In genomic region chr20:64035066-64035932, GRCh38 we compare ENCODE assay signal across 12 cellular contexts. TPM values are rescaled to one million over a fixed set of nuclear protein-coding genes. Genes with fewer than 3 reads are reported as not detected.
DNase-seq lines count a peak whose midpoint lies in the region; ATAC-seq, FAIRE-seq and TF ChIP-seq lines count a peak whose summit lies in the region.
"Had no signal": no experiment of that assay in that cellular context is flagged by ENCODE, and none has a peak within 500 bp of the region (broad histone marks: within the 10 kb centered on the region; RNA-seq: fewer than 3 reads in every experiment).

No MANE protein-coding gene starts in this region.

- TF ChIP-seq EP300 in HepG2 (IDR thresholded peaks at IDR 0.05; ENCODE audit: low read depth in 2 of 2, low read length in 2 of 2) = no peak
- TF ChIP-seq EP300 in HepG2 (CRISPR knock-in tag; IDR thresholded peaks at IDR 0.05; ENCODE audit: borderline replicate concordance) = no peak

- peaks cover 23 to 32% of the 10 kb centered on the region in 2 experiments for H3K36me3 ChIP-seq in HepG2 (replicated peaks in 1 of 2; ENCODE audit: control insufficient read depth in 1 of 2, insufficient read depth in 2 of 2, low read length in 2 of 2)
- H3K36me3 ChIP-seq in right lobe of liver = peaks cover 0 to 23% (median 6%) of the 10 kb centered on the region in 4 donors

- peak overlapping the region; percentile 79 for H3K4me3 Mint-ChIP-seq in activated CD4-positive, alpha-beta T cell treated with anti-CD3 and anti-CD28 coated beads, Interleukin-2, amount 10 ng/mL, durations not matched to agents 24 days and 14 days

- H3K27me3 Mint-ChIP-seq in activated CD4-positive, alpha-beta T cell treated with anti-CD3 and anti-CD28 coated beads, Interleukin-2, amount 10 ng/mL, durations not matched to agents 24 days and 14 days = no peaks in the 10 kb centered on the region

- ATAC-seq in HepG2 = no peak
- no peak for ATAC-seq in right lobe of liver
- peak; percentile 65 for ATAC-seq in stimulated activated naive CD8-positive, alpha-beta T cell treated with anti-CD3 and anti-CD28 coated beads, Interleukin-15, Interleukin-2, amounts not matched to agents 100 U/mL and 50 U/mL, for 24 hours
- ATAC-seq: foreskin keratinocyte had no signal

- H3K27ac ChIP-seq in HepG2 (ENCODE audit: extremely low read length, insufficient read depth, low read length) = peak overlapping the region; percentile 82
- H3K27ac ChIP-seq in right lobe of liver = no peak overlapping the region
- H3K27ac ChIP-seq: adrenal gland, foreskin keratinocyte had no signal

- DNase-seq in HepG2 (ENCODE audit: low spot score) (no peak), right lobe of liver (no peak), NCI-H1930 (lab: John Stamatoyannopoulos, UW) (no peak), hypothalamus (lab: John Stamatoyannopoulos, UW) (no peak)
- peak; percentile 87 for DNase-seq in activated CD4-positive, alpha-beta T cell treated with anti-CD3 and anti-CD28 coated beads, Interleukin-2, amount 10 ng/mL, durations not matched to agents 24 days and 14 days
- DNase-seq in activated naive CD8-positive, alpha-beta T cell treated with anti-CD3 and anti-CD28 coated beads, Interleukin-2, amount 50 U/mL, for 16 hours (ENCODE audit: low read depth, low spot score) = peak; percentile 26
- DNase-seq in stimulated activated naive CD8-positive, alpha-beta T cell treated with anti-CD3 and anti-CD28 coated beads, Interleukin-15, Interleukin-2, amounts not matched to agents 100 U/mL and 50 U/mL, for 24 hours = peak; percentile 63
- no peak for DNase-seq in effector CD4-positive, alpha-beta T cell
- DNase-seq: adrenal gland, foreskin keratinocyte, T1000 had no signal

- H3K9me3 ChIP-seq in HepG2 (ENCODE audit: low read length) (no peaks in the 10 kb centered on the region), right lobe of liver (no peaks in the 10 kb centered on the region)
- H3K9me3 ChIP-seq: adrenal gland had no signal

- H3K27ac Mint-ChIP-seq in activated CD4-positive, alpha-beta T cell treated with anti-CD3 and anti-CD28 coated beads, Interleukin-2, amount 10 ng/mL, durations not matched to agents 24 days and 14 days = peak overlapping the region; percentile 95

- H3K36me3 Mint-ChIP-seq in activated CD4-positive, alpha-beta T cell treated with anti-CD3 and anti-CD28 coated beads, Interleukin-2, amount 10 ng/mL, durations not matched to agents 24 days and 14 days (ENCODE audit: low read depth) = peaks cover 25% of the 10 kb centered on the region

- TF ChIP-seq RAD21 in HepG2 (CRISPR knock-in tag; IDR thresholded peaks at IDR 0.05) = no peak; the same call in 1 of the 2 replicates

- intact Hi-C loops in HepG2 (cut with micrococcal nuclease; ENCODE audit: unreplicated experiment) = no loop called here
- intact Hi-C loops in right lobe of liver (cut with DNase I) = no loop called here
- intact Hi-C loops in activated CD4-positive, alpha-beta T cell treated with anti-CD3 and anti-CD28 coated beads, Interleukin-2, amount 10 ng/mL, durations not matched to agents 24 days and 14 days (cut with micrococcal nuclease) = loop anchor here (5.0 kb wide), 1 partner anchor 498 kb away; the partner anchor contains the start of gene PTK6

- H3K27me3 ChIP-seq in HepG2 (ENCODE audit: control insufficient read depth in 1 of 2, insufficient read depth in 2 of 2, low read length in 2 of 2) (no peaks in the 10 kb centered on the region), right lobe of liver (no peaks in the 10 kb centered on the region)

- H3K79me2 ChIP-seq in HepG2 (ENCODE audit: insufficient read depth, low read length) = peaks cover 18% of the 10 kb centered on the region

- H4K20me1 ChIP-seq in HepG2 (ENCODE audit: insufficient read depth, low read length) = no peaks in the 10 kb centered on the region

- H3K4me3 ChIP-seq in HepG2 (replicated peaks in 1 of 3; ENCODE audit: insufficient read depth in 1 of 3, low read depth in 2 of 3, low read length in 3 of 3) (peak overlapping the region; percentile 57 to 84 (median 71); a peak in 5 of 6 replicates), right lobe of liver (no peak overlapping the region)
- H3K4me3 ChIP-seq: adrenal gland had no signal

- H3K4me2 ChIP-seq in HepG2 (ENCODE audit: low read depth, low read length) = peak overlapping the region; percentile 92

- WGBS in HepG2 (ENCODE audit: low lambda C conversion rate) = 86% methylated on average over 13 of the region's 17 CpGs
- 17% methylated on average over 2 of the region's 17 CpGs for WGBS in right lobe of liver (ENCODE audit: insufficient coverage, low coverage, low lambda C conversion rate, missing lambda C conversion rate)

- peaks cover 45% of the 10 kb centered on the region for H3K4me1 Mint-ChIP-seq in activated CD4-positive, alpha-beta T cell treated with anti-CD3 and anti-CD28 coated beads, Interleukin-2, amount 10 ng/mL, durations not matched to agents 24 days and 14 days

- in situ Hi-C loops in HepG2 (cut with HindIII; ENCODE audit: extremely low pct_ligation_motif_present, low pct_unique_long_range_greater_than_20kb) = no loop called here

- no peak for TF ChIP-seq POLR2A in HepG2 (IDR thresholded peaks at IDR 0.05; ENCODE audit: insufficient read depth in 1 of 2, low read depth in 2 of 2, low read length in 2 of 2)
- TF ChIP-seq POLR2A in right lobe of liver (IDR thresholded peaks at IDR 0.05) = no peak

- peak overlapping the region; percentile 82 for H3K9ac ChIP-seq in HepG2 (ENCODE audit: insufficient read depth, low read depth, low read length)

- no peak overlapping the region for H2AFZ ChIP-seq in HepG2 (ENCODE audit: low read length)

- peaks cover 50% of the 10 kb centered on the region for H3K4me1 ChIP-seq in HepG2 (ENCODE audit: insufficient read depth, low read length)
- peaks cover 0 to 7% (median 0%) of the 10 kb centered on the region in 4 donors for H3K4me1 ChIP-seq in right lobe of liver
- H3K4me1 ChIP-seq: foreskin keratinocyte had no signal

- no peak for FAIRE-seq in HepG2 (lab: Jason Lieb, UNC)
- FAIRE-seq: keratinocyte had no signal

- CTCF ChIA-PET in HepG2 (lab: Yijun Ruan, JAX; ENCODE audit: low intra/inter-chr PET ratio, low total read pairs) = no interaction called here

- POLR2A ChIA-PET in HepG2 (lab: Yijun Ruan, JAX) = interaction anchor here (0.7 to 10.1 kb wide), 20 partner anchors 9 to 408 kb away, joined by 3 to 252 read pairs (median 3); partner anchors contain the start of genes GMEB2, OPRL1, PCMTD2 and PRPF6

- BruUV-seq in HepG2 (replicated peaks; lab: Mats Ljungman, UMichigan) = TSS peak; percentile 62

- TF ChIP-seq CTCF in HepG2 (CRISPR knock-in tag; IDR thresholded peaks at IDR 0.05) (no peak), right lobe of liver (IDR thresholded peaks at IDR 0.05) (no peak)

- no peaks in the 10 kb centered on the region for H3K9me3 Mint-ChIP-seq in activated CD4-positive, alpha-beta T cell treated with anti-CD3 and anti-CD28 coated beads, Interleukin-2, amount 10 ng/mL, durations not matched to agents 24 days and 14 days

RNA-seq across cellular contexts. Expression of gene C20orf204, which starts 0.7 kb away (rescaled TPM):
- total RNA-seq in HepG2 (2016; rRNA removed; fragmentation: Illumina TruSeq; extraction: Trizol) (36.8 and 80.0 TPM in 2 replicates), right lobe of liver (1 to 10 TPM in 1 of 6 experiments, under 1 TPM in 4, not detected in 1; 0.29 to 1.1 (median 0.44) TPM)
- 48.6 and 61.3 TPM in 2 replicates for total RNA-seq in HepG2 (2016; cell fraction: cytosol; rRNA removed; fragmentation: Illumina TruSeq; extraction: Trizol; ENCODE audit: low read depth)
- total RNA-seq in HepG2 (2016; cell fraction: insoluble cytoplasmic fraction; rRNA removed; fragmentation: Illumina TruSeq; extraction: Trizol) = 39.0 and 80.0 TPM in 2 replicates
- total RNA-seq in HepG2 (2016; cell fraction: membrane; rRNA removed; fragmentation: Illumina TruSeq; extraction: Trizol) = 57.5 and 77.5 TPM in 2 replicates
- 68.2 and 72.7 TPM in 2 replicates for total RNA-seq in HepG2 (2016; cell fraction: nucleus; rRNA removed; fragmentation: Illumina TruSeq; extraction: Trizol)
- polyA plus RNA-seq in HepG2 (2011; rRNA removed) = 22.1 and 27.2 TPM in 2 replicates
- 22.8 and 58.2 TPM in 2 replicates for polyA plus RNA-seq in HepG2 (2011; cell fraction: cytosol; rRNA removed)
- 143 and 193 TPM in 2 replicates for polyA plus RNA-seq in HepG2 (2011; cell fraction: nucleus; rRNA removed)
- polyA plus RNA-seq in HepG2 (2012) = 13.4 and 16.2 TPM in 2 replicates
- 59.0 and 74.0 TPM in 2 replicates for polyA plus RNA-seq in HepG2 (2016; cell fraction: cytosol; fragmentation: Illumina TruSeq; extraction: Trizol; ENCODE audit: low read depth)
- polyA plus RNA-seq in HepG2 (2016; cell fraction: insoluble cytoplasmic fraction; fragmentation: Illumina TruSeq; extraction: Trizol; ENCODE audit: low read depth) = 48.7 and 49.5 TPM in 2 replicates
- polyA plus RNA-seq in HepG2 (2016; cell fraction: membrane; fragmentation: Illumina TruSeq; extraction: Trizol; ENCODE audit: low read depth) = 58.9 and 64.4 TPM in 2 replicates
- polyA plus RNA-seq in HepG2 (2016; cell fraction: nucleus; fragmentation: Illumina TruSeq; extraction: Trizol; ENCODE audit: insufficient read depth, low read depth) = 152 and 164 TPM in 2 replicates
- polyA minus RNA-seq in HepG2 (2011; rRNA and poly(A)+ RNA removed; ENCODE audit: low replicate concordance) = 1.8 and 19.7 TPM in 2 replicates
- polyA minus RNA-seq in HepG2 (2011; cell fraction: cytosol; rRNA and poly(A)+ RNA removed) = 15.0 and 21.9 TPM in 2 replicates
- 21.8 and 31.2 TPM in 2 replicates for polyA minus RNA-seq in HepG2 (2011; cell fraction: nucleus; rRNA and poly(A)+ RNA removed)
- total RNA-seq in activated CD4-positive, alpha-beta T cell treated with anti-CD3 and anti-CD28 coated beads, Interleukin-2, amount 10 ng/mL, durations not matched to agents 24 days and 14 days = 5.5 and 6.8 TPM in 2 replicates

RNA-seq across cellular contexts. Expression of gene SOX18, which starts 14.1 kb away (rescaled TPM):
- total RNA-seq in HepG2 (2016; rRNA removed; fragmentation: Illumina TruSeq; extraction: Trizol) (1.3 and 1.9 TPM in 2 replicates), right lobe of liver (1 to 10 TPM; 4.1 to 7.8 (median 5.6) TPM)
- 1.1 and 1.6 TPM in 2 replicates for total RNA-seq in HepG2 (2016; cell fraction: cytosol; rRNA removed; fragmentation: Illumina TruSeq; extraction: Trizol; ENCODE audit: low read depth)
- 0.94 and 1.8 TPM in 2 replicates for total RNA-seq in HepG2 (2016; cell fraction: insoluble cytoplasmic fraction; rRNA removed; fragmentation: Illumina TruSeq; extraction: Trizol)
- 2.7 and 3.0 TPM in 2 replicates for total RNA-seq in HepG2 (2016; cell fraction: membrane; rRNA removed; fragmentation: Illumina TruSeq; extraction: Trizol)
- total RNA-seq in HepG2 (2016; cell fraction: nucleus; rRNA removed; fragmentation: Illumina TruSeq; extraction: Trizol) = 1.4 and 2.1 TPM in 2 replicates
- 1.6 and 2.0 TPM in 2 replicates for polyA plus RNA-seq in HepG2 (2011; rRNA removed)
- polyA plus RNA-seq in HepG2 (2011; cell fraction: cytosol; rRNA removed) = 1.1 and 2.3 TPM in 2 replicates
- 8.4 and 10.3 TPM in 2 replicates for polyA plus RNA-seq in HepG2 (2011; cell fraction: nucleus; rRNA removed)
- polyA plus RNA-seq in HepG2 (2012) = 2.4 and 3.1 TPM in 2 replicates
- 1.8 and 1.9 TPM in 2 replicates for polyA plus RNA-seq in HepG2 (2016; cell fraction: cytosol; fragmentation: Illumina TruSeq; extraction: Trizol; ENCODE audit: low read depth)
- 7.2 and 8.4 TPM in 2 replicates for polyA plus RNA-seq in HepG2 (2016; cell fraction: insoluble cytoplasmic fraction; fragmentation: Illumina TruSeq; extraction: Trizol; ENCODE audit: low read depth)
- 3.3 and 4.0 TPM in 2 replicates for polyA plus RNA-seq in HepG2 (2016; cell fraction: membrane; fragmentation: Illumina TruSeq; extraction: Trizol; ENCODE audit: low read depth)
- polyA plus RNA-seq in HepG2 (2016; cell fraction: nucleus; fragmentation: Illumina TruSeq; extraction: Trizol; ENCODE audit: insufficient read depth, low read depth) = 9.0 and 10.0 TPM in 2 replicates
- polyA minus RNA-seq in HepG2 (2011; rRNA and poly(A)+ RNA removed; ENCODE audit: low replicate concordance) = 0.28 and 1.8 TPM in 2 replicates
- polyA minus RNA-seq in HepG2 (2011; cell fraction: cytosol; rRNA and poly(A)+ RNA removed) = 1.9 and 4.0 TPM in 2 replicates
- polyA minus RNA-seq in HepG2 (2011; cell fraction: nucleus; rRNA and poly(A)+ RNA removed) = 0.77 and 0.87 TPM in 2 replicates
- total RNA-seq in activated CD4-positive, alpha-beta T cell treated with anti-CD3 and anti-CD28 coated beads, Interleukin-2, amount 10 ng/mL, durations not matched to agents 24 days and 14 days = 0.84 and 0.92 TPM in 2 replicates
- total RNA-seq: foreskin keratinocyte had no signal
- polyA plus RNA-seq: keratinocyte had no signal

RNA-seq across cellular contexts. Expression of gene TCEA2, which starts 27.7 kb away (rescaled TPM):
- total RNA-seq in HepG2 (2016; rRNA removed; fragmentation: Illumina TruSeq; extraction: Trizol) = 25.9 and 33.7 TPM in 2 replicates
- 58.0 and 75.2 TPM in 2 replicates for total RNA-seq in HepG2 (2016; cell fraction: cytosol; rRNA removed; fragmentation: Illumina TruSeq; extraction: Trizol; ENCODE audit: low read depth)
- 25.2 and 31.6 TPM in 2 replicates for total RNA-seq in HepG2 (2016; cell fraction: insoluble cytoplasmic fraction; rRNA removed; fragmentation: Illumina TruSeq; extraction: Trizol)
- total RNA-seq in HepG2 (2016; cell fraction: membrane; rRNA removed; fragmentation: Illumina TruSeq; extraction: Trizol) = 54.3 and 70.5 TPM in 2 replicates
- total RNA-seq in HepG2 (2016; cell fraction: nucleus; rRNA removed; fragmentation: Illumina TruSeq; extraction: Trizol) = 19.6 and 25.2 TPM in 2 replicates
- 28.1 and 36.8 TPM in 2 replicates for polyA plus RNA-seq in HepG2 (2011; rRNA removed)
- 22.9 and 25.9 TPM in 2 replicates for polyA plus RNA-seq in HepG2 (2011; cell fraction: cytosol; rRNA removed)
- polyA plus RNA-seq in HepG2 (2011; cell fraction: nucleus; rRNA removed) = 101 and 106 TPM in 2 replicates
- 70.9 and 75.4 TPM in 2 replicates for polyA plus RNA-seq in HepG2 (2012)
- 308 and 317 TPM in 2 replicates for polyA plus RNA-seq in HepG2 (2016; cell fraction: cytosol; fragmentation: Illumina TruSeq; extraction: Trizol; ENCODE audit: low read depth)
- polyA plus RNA-seq in HepG2 (2016; cell fraction: insoluble cytoplasmic fraction; fragmentation: Illumina TruSeq; extraction: Trizol; ENCODE audit: low read depth) = 54.5 and 74.5 TPM in 2 replicates
- polyA plus RNA-seq in HepG2 (2016; cell fraction: membrane; fragmentation: Illumina TruSeq; extraction: Trizol; ENCODE audit: low read depth) = 232 and 236 TPM in 2 replicates
- 80.5 and 83.8 TPM in 2 replicates for polyA plus RNA-seq in HepG2 (2016; cell fraction: nucleus; fragmentation: Illumina TruSeq; extraction: Trizol; ENCODE audit: insufficient read depth, low read depth)
- polyA minus RNA-seq in HepG2 (2011; rRNA and poly(A)+ RNA removed; ENCODE audit: low replicate concordance) = 42.1 and 65.5 TPM in 2 replicates
- polyA minus RNA-seq in HepG2 (2011; cell fraction: cytosol; rRNA and poly(A)+ RNA removed) = 21.6 and 27.5 TPM in 2 replicates
- 32.7 and 36.6 TPM in 2 replicates for polyA minus RNA-seq in HepG2 (2011; cell fraction: nucleus; rRNA and poly(A)+ RNA removed)
- total RNA-seq in right lobe of liver = 10 to 100 TPM; 14.8 to 45.6 (median 28.6) TPM
- 35.4 and 36.8 TPM in 2 replicates for total RNA-seq in activated CD4-positive, alpha-beta T cell treated with anti-CD3 and anti-CD28 coated beads, Interleukin-2, amount 10 ng/mL, durations not matched to agents 24 days and 14 days

RNA-seq across cellular contexts. Expression of gene RGS19, which starts 44.0 kb away (rescaled TPM):
- total RNA-seq in HepG2 (2016; rRNA removed; fragmentation: Illumina TruSeq; extraction: Trizol) = 10.2 and 10.7 TPM in 2 replicates
- total RNA-seq in HepG2 (2016; cell fraction: cytosol; rRNA removed; fragmentation: Illumina TruSeq; extraction: Trizol; ENCODE audit: low read depth) = 8.3 and 13.6 TPM in 2 replicates
- total RNA-seq in HepG2 (2016; cell fraction: insoluble cytoplasmic fraction; rRNA removed; fragmentation: Illumina TruSeq; extraction: Trizol) = 9.9 and 10.3 TPM in 2 replicates
- 24.1 and 24.7 TPM in 2 replicates for total RNA-seq in HepG2 (2016; cell fraction: membrane; rRNA removed; fragmentation: Illumina TruSeq; extraction: Trizol)
- total RNA-seq in HepG2 (2016; cell fraction: nucleus; rRNA removed; fragmentation: Illumina TruSeq; extraction: Trizol) = 7.0 and 7.6 TPM in 2 replicates
- polyA plus RNA-seq in HepG2 (2011; rRNA removed) = 11.9 and 14.7 TPM in 2 replicates
- 11.7 and 19.3 TPM in 2 replicates for polyA plus RNA-seq in HepG2 (2011; cell fraction: cytosol; rRNA removed)
- polyA plus RNA-seq in HepG2 (2011; cell fraction: nucleus; rRNA removed) = 12.6 and 13.6 TPM in 2 replicates
- 4.4 and 6.8 TPM in 2 replicates for polyA plus RNA-seq in HepG2 (2012)
- polyA plus RNA-seq in HepG2 (2016; cell fraction: cytosol; fragmentation: Illumina TruSeq; extraction: Trizol; ENCODE audit: low read depth) = 18.0 and 22.1 TPM in 2 replicates
- 14.2 and 16.6 TPM in 2 replicates for polyA plus RNA-seq in HepG2 (2016; cell fraction: insoluble cytoplasmic fraction; fragmentation: Illumina TruSeq; extraction: Trizol; ENCODE audit: low read depth)
- polyA plus RNA-seq in HepG2 (2016; cell fraction: membrane; fragmentation: Illumina TruSeq; extraction: Trizol; ENCODE audit: low read depth) = 25.0 and 29.7 TPM in 2 replicates
- polyA plus RNA-seq in HepG2 (2016; cell fraction: nucleus; fragmentation: Illumina TruSeq; extraction: Trizol; ENCODE audit: insufficient read depth, low read depth) = 9.7 and 10.6 TPM in 2 replicates
- polyA minus RNA-seq in HepG2 (2011; rRNA and poly(A)+ RNA removed; ENCODE audit: low replicate concordance) = 15.8 and 18.5 TPM in 2 replicates
- polyA minus RNA-seq in HepG2 (2011; cell fraction: cytosol; rRNA and poly(A)+ RNA removed) = 8.1 and 9.1 TPM in 2 replicates
- polyA minus RNA-seq in HepG2 (2011; cell fraction: nucleus; rRNA and poly(A)+ RNA removed) = 4.5 and 5.5 TPM in 2 replicates
- 10 to 100 TPM in 2 of 6 experiments, 1 to 10 TPM in 4; 2.6 to 10.9 (median 5.7) TPM for total RNA-seq in right lobe of liver
- 50.0 TPM in 2 replicates for total RNA-seq in activated CD4-positive, alpha-beta T cell treated with anti-CD3 and anti-CD28 coated beads, Interleukin-2, amount 10 ng/mL, durations not matched to agents 24 days and 14 days

RNA-seq across cellular contexts. Expression of gene OPRL1, which starts 44.6 kb away (rescaled TPM):
- total RNA-seq in HepG2 (2016; rRNA removed; fragmentation: Illumina TruSeq; extraction: Trizol) (0.27 and 0.35 TPM in 2 replicates), right lobe of liver (under 1 TPM in 5 of 6 experiments, not detected in 1; 0.13 to 0.32 (median 0.25) TPM)
- not detected in 2 replicates for total RNA-seq in HepG2 (2016; cell fraction: cytosol; rRNA removed; fragmentation: Illumina TruSeq; extraction: Trizol; ENCODE audit: low read depth)
- total RNA-seq in HepG2 (2016; cell fraction: insoluble cytoplasmic fraction; rRNA removed; fragmentation: Illumina TruSeq; extraction: Trizol) = 0.16 and 0.56 TPM in 2 replicates
- total RNA-seq in HepG2 (2016; cell fraction: membrane; rRNA removed; fragmentation: Illumina TruSeq; extraction: Trizol) = 0.12 and 0.14 TPM in 2 replicates
- 0.25 and 0.28 TPM in 2 replicates for total RNA-seq in HepG2 (2016; cell fraction: nucleus; rRNA removed; fragmentation: Illumina TruSeq; extraction: Trizol)
- polyA plus RNA-seq in HepG2 (2011; rRNA removed) = 0.71 and 0.77 TPM in 2 replicates
- 0.37 and 0.86 TPM in 2 replicates for polyA plus RNA-seq in HepG2 (2011; cell fraction: cytosol; rRNA removed)
- polyA plus RNA-seq in HepG2 (2011; cell fraction: nucleus; rRNA removed) = 0.99 and 1.1 TPM in 2 replicates
- 0.28 and 0.56 TPM in 2 replicates for polyA plus RNA-seq in HepG2 (2012)
- not detected in 2 replicates for polyA plus RNA-seq in HepG2 (2016; cell fraction: cytosol; fragmentation: Illumina TruSeq; extraction: Trizol; ENCODE audit: low read depth)
- 0.32 and 0.40 TPM in 2 replicates for polyA plus RNA-seq in HepG2 (2016; cell fraction: insoluble cytoplasmic fraction; fragmentation: Illumina TruSeq; extraction: Trizol; ENCODE audit: low read depth)
- 0.08 TPM in 1 of 2 replicates, not detected in the other for polyA plus RNA-seq in HepG2 (2016; cell fraction: membrane; fragmentation: Illumina TruSeq; extraction: Trizol; ENCODE audit: low read depth)
- polyA plus RNA-seq in HepG2 (2016; cell fraction: nucleus; fragmentation: Illumina TruSeq; extraction: Trizol; ENCODE audit: insufficient read depth, low read depth) = 0.33 and 0.61 TPM in 2 replicates
- polyA minus RNA-seq in HepG2 (2011; rRNA and poly(A)+ RNA removed; ENCODE audit: low replicate concordance) = 0.14 and 3.0 TPM in 2 replicates
- polyA minus RNA-seq in HepG2 (2011; cell fraction: cytosol; rRNA and poly(A)+ RNA removed) = 0.59 and 0.62 TPM in 2 replicates
- 0.13 and 0.25 TPM in 2 replicates for polyA minus RNA-seq in HepG2 (2011; cell fraction: nucleus; rRNA and poly(A)+ RNA removed)
- 0.23 and 0.28 TPM in 2 replicates for total RNA-seq in activated CD4-positive, alpha-beta T cell treated with anti-CD3 and anti-CD28 coated beads, Interleukin-2, amount 10 ng/mL, durations not matched to agents 24 days and 14 days

Comparison
In these comparisons a context has a peak if more than half of its experiments do, and no peak if none do; other contexts are left out.
1. H3K4me3 ChIP-seq: peak in HepG2 (3 of 3); none in right lobe of liver (0 of 3).
2. DNase-seq: peak in activated CD4-positive, alpha-beta T cell treated with anti-CD3 and anti-CD28 coated beads, Interleukin-2, amount 10 ng/mL, durations not matched to agents 24 days and 14 days (single experiment), activated naive CD8-positive, alpha-beta T cell treated with anti-CD3 and anti-CD28 coated beads, Interleukin-2, amount 50 U/mL, for 16 hours (single experiment) and stimulated activated naive CD8-positive, alpha-beta T cell treated with anti-CD3 and anti-CD28 coated beads, Interleukin-15, Interleukin-2, amounts not matched to agents 100 U/mL and 50 U/mL, for 24 hours (single experiment); none in HepG2 (single experiment), right lobe of liver (0 of 3), NCI-H1930 (0 of 2), hypothalamus (0 of 51) and effector CD4-positive, alpha-beta T cell (single experiment).